ENCODE assay signal across 8 cellular contexts in the genomic region with DNA sequence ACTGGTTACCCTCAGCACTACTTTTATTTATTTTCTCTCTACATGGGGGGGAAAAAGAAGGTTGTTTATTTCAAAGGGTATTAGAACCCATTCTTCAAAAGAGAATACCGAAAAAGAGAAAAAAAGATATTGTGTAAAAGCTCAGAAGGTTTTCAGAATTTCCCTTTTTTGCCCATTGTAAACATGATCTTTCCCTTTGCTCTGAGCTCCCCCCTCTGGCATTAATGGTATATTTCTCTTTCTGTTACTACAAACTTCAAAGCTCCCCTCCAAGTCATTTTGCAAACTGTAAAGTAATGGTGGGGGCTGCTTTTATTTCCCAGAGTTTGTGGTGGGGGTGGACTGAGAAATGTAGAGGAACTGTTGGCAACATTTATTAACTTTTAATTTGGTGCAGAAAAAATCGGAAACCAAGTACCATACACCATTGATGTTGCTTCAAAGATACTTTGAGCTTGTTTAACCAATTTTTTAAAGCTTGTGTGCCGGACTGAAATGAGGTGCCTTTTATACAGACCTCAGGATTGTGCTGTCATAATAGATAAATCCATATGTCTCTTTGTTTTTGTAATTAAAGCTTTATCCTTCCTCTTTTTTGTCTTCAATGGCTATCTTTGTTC.
DNase-seq lines count a peak whose midpoint lies in the region; ATAC-seq and TF ChIP-seq lines count a peak whose summit lies in the region.

No MANE protein-coding gene starts in this region.

- peak; percentile 3 for DNase-seq in NCI-H2107 treated with DMSO at 0.1 percent for 48 hours (lab: John Stamatoyannopoulos, UW; ENCODE audit: unreplicated experiment)
- DNase-seq in NCI-H2107 (lab: John Stamatoyannopoulos, UW) = no peak
- peak; percentile 32 for DNase-seq in MV-4-11 (lab: John Stamatoyannopoulos, UW)
- DNase-seq in astrocyte of the spinal cord (ENCODE audit: low read depth, low spot score) = peak; percentile 49
- DNase-seq in medulla oblongata (ENCODE audit: extremely low spot score) = peak; percentile 59
- no peak for DNase-seq in T-helper 9 cell

- no peak overlapping the region for H3K4me3 ChIP-seq in astrocyte of the spinal cord (ENCODE audit: low read depth, low read length)

- TF ChIP-seq CTCF in astrocyte of the spinal cord (IDR thresholded peaks at IDR 0.05; ENCODE audit: low read depth, low read length) = peak; percentile 55

- ATAC-seq in GM19395 (IDR thresholded peaks at IDR 0.05; ENCODE audit: unreplicated experiment) = no peak
- no peak for ATAC-seq in GM18498 (IDR thresholded peaks at IDR 0.05; ENCODE audit: unreplicated experiment)

- in situ Hi-C loops in astrocyte of the spinal cord (cut with HindIII; ENCODE audit: low sequenced_read_pairs) = no loop called here

Comparison
In these comparisons a context has a peak if more than half of its experiments do, and no peak if none do; other contexts are left out.
1. DNase-seq: peak in NCI-H2107 treated with DMSO at 0.1 percent for 48 hours (single experiment), MV-4-11 (single experiment), astrocyte of the spinal cord (single experiment) and medulla oblongata (single experiment); none in NCI-H2107 (single experiment) and T-helper 9 cell (single experiment).